ENCODE assay signal across 6 cellular contexts in genomic region chr19:2150794-2151338, GRCh38. TPM values are rescaled to one million over a fixed set of nuclear protein-coding genes. Genes with fewer than 3 reads are reported as not detected.
DNase-seq lines count a peak whose midpoint lies in the region; ATAC-seq and TF ChIP-seq lines count a peak whose summit lies in the region.

No MANE protein-coding gene starts in this region.

- no peak for DNase-seq in Calu3
- no peak for DNase-seq in activated naive CD8-positive, alpha-beta T cell treated with anti-CD3 and anti-CD28 coated beads, Interleukin-2, amount 50 U/mL, for 24 hours
- DNase-seq in midbrain (lab: John Stamatoyannopoulos, UW), result peak; percentile 41
- DNase-seq in NCI-H1048 (lab: John Stamatoyannopoulos, UW), result no peak
- no peak for DNase-seq in pons (ENCODE audit: low spot score)

- no peak for TF ChIP-seq CTCF in Calu3 (IDR thresholded peaks at IDR 0.05; ENCODE audit: unreplicated experiment)

- BruUV-seq in Calu3 (replicated peaks; lab: Mats Ljungman, UMichigan), result no TSS peak

- peaks cover 56% of the 10 kb centered on the region for H3K36me3 Mint-ChIP-seq in Calu3 (ENCODE audit: insufficient read depth, unreplicated experiment)
- H3K36me3 Mint-ChIP-seq in activated naive CD8-positive, alpha-beta T cell treated with anti-CD3 and anti-CD28 coated beads, Interleukin-2, amount 50 U/mL, for 24 hours (ENCODE audit: low read depth), result peaks cover 9% of the 10 kb centered on the region

- H3K4me1 Mint-ChIP-seq in Calu3 (ENCODE audit: low read depth, unreplicated experiment), result peaks cover 8% of the 10 kb centered on the region
- H3K4me1 Mint-ChIP-seq in activated naive CD8-positive, alpha-beta T cell treated with anti-CD3 and anti-CD28 coated beads, Interleukin-2, amount 50 U/mL, for 24 hours, result peaks cover 51% of the 10 kb centered on the region

- no peaks in the 10 kb centered on the region for H3K9me3 Mint-ChIP-seq in Calu3 (ENCODE audit: low read depth, unreplicated experiment)
- no peaks in the 10 kb centered on the region for H3K9me3 Mint-ChIP-seq in activated naive CD8-positive, alpha-beta T cell treated with anti-CD3 and anti-CD28 coated beads, Interleukin-2, amount 50 U/mL, for 24 hours

- ATAC-seq in HG02973 (IDR thresholded peaks at IDR 0.05; ENCODE audit: unreplicated experiment), result peak; percentile 18
- no peak for ATAC-seq in activated naive CD8-positive, alpha-beta T cell treated with anti-CD3 and anti-CD28 coated beads, Interleukin-2, amount 50 U/mL, for 24 hours

- CTCF ChIA-PET in Calu3 (lab: Charles Lee), result interaction anchor here (1.2 kb wide), 1 partner anchor 17 kb away, joined by 3 read pairs; no protein-coding TSS in a partner anchor

- no peaks in the 10 kb centered on the region for H3K27me3 Mint-ChIP-seq in Calu3 (ENCODE audit: unreplicated experiment)
- H3K27me3 Mint-ChIP-seq in activated naive CD8-positive, alpha-beta T cell treated with anti-CD3 and anti-CD28 coated beads, Interleukin-2, amount 50 U/mL, for 24 hours, result no peaks in the 10 kb centered on the region

- peak overlapping the region; percentile 75 for H3K4me3 Mint-ChIP-seq in Calu3 (ENCODE audit: low read depth, unreplicated experiment)
- peak overlapping the region; percentile 77 for H3K4me3 Mint-ChIP-seq in activated naive CD8-positive, alpha-beta T cell treated with anti-CD3 and anti-CD28 coated beads, Interleukin-2, amount 50 U/mL, for 24 hours

- intact Hi-C loops in Calu3 (cut with micrococcal nuclease; ENCODE audit: unreplicated experiment), result loop anchor here (10.0 kb wide), 1 partner anchor 84 kb away; the partner anchor contains the start of genes PLEKHJ1 and SF3A2

- no peak overlapping the region for H3K27ac Mint-ChIP-seq in Calu3 (ENCODE audit: unreplicated experiment)
- H3K27ac Mint-ChIP-seq in activated naive CD8-positive, alpha-beta T cell treated with anti-CD3 and anti-CD28 coated beads, Interleukin-2, amount 50 U/mL, for 24 hours, result peak overlapping the region; percentile 78

RNA-seq across cellular contexts. Expression of gene AP3D1, which starts 0.5 kb away (rescaled TPM):
- total RNA-seq in Calu3 (2022), result 107 and 108 TPM in 2 replicates

RNA-seq across cellular contexts. Expression of gene DOT1L, which starts 12.9 kb away (rescaled TPM):
- 39.3 and 42.9 TPM in 2 replicates for total RNA-seq in Calu3 (2022)

RNA-seq across cellular contexts. Expression of gene IZUMO4, which starts 54.2 kb away (rescaled TPM):
- 2.7 and 2.8 TPM in 2 replicates for total RNA-seq in Calu3 (2022)

RNA-seq across cellular contexts. Expression of gene MOB3A, which starts 54.7 kb away (rescaled TPM):
- total RNA-seq in Calu3 (2022), result 13.7 and 15.8 TPM in 2 replicates
